ENCODE assay signal across 1 cellular context in the genomic region with DNA sequence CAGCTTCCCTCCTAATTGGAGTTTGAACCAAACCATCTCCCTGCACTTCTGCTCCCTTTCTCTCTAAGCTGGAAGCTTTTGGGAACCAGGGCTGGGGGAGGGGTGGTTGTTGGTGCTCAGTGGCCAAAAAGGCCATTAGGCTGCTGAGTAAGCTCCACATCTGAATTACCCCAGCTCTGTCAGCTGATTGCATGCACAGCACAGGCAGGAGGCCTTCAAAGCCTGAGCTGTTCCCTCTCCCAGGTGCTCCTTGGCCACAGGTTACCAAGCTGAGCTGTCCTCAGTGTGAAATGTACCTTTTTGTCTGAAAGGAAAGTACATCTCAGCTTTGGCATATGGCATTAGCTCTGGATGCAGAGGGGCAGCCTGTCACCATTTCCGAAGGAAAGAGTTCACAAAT.
TF ChIP-seq lines count a peak whose summit lies in the region.

No MANE protein-coding gene starts in this region.

TF ChIP-seq in neural cell, 6 proteins besides CTCF, POLR2A, EP300 and RAD21 (continued from another document):
- TF ChIP-seq, protein P1, sequence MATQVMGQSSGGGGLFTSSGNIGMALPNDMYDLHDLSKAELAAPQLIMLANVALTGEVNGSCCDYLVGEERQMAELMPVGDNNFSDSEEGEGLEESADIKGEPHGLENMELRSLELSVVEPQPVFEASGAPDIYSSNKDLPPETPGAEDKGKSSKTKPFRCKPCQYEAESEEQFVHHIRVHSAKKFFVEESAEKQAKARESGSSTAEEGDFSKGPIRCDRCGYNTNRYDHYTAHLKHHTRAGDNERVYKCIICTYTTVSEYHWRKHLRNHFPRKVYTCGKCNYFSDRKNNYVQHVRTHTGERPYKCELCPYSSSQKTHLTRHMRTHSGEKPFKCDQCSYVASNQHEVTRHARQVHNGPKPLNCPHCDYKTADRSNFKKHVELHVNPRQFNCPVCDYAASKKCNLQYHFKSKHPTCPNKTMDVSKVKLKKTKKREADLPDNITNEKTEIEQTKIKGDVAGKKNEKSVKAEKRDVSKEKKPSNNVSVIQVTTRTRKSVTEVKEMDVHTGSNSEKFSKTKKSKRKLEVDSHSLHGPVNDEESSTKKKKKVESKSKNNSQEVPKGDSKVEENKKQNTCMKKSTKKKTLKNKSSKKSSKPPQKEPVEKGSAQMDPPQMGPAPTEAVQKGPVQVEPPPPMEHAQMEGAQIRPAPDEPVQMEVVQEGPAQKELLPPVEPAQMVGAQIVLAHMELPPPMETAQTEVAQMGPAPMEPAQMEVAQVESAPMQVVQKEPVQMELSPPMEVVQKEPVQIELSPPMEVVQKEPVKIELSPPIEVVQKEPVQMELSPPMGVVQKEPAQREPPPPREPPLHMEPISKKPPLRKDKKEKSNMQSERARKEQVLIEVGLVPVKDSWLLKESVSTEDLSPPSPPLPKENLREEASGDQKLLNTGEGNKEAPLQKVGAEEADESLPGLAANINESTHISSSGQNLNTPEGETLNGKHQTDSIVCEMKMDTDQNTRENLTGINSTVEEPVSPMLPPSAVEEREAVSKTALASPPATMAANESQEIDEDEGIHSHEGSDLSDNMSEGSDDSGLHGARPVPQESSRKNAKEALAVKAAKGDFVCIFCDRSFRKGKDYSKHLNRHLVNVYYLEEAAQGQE (IDR thresholded peaks at IDR 0.05; ENCODE audit: borderline replicate concordance) = no peak
- TF ChIP-seq POLR2AphosphoS5 (IDR thresholded peaks at IDR 0.05) = peak; percentile 9
- TF ChIP-seq MXI1 (conservative IDR thresholded peaks at IDR 0.05; ENCODE audit: poor library complexity, severe bottlenecking) = no peak
